3 cellular contexts compared by ENCODE assay signal in the genomic region with DNA sequence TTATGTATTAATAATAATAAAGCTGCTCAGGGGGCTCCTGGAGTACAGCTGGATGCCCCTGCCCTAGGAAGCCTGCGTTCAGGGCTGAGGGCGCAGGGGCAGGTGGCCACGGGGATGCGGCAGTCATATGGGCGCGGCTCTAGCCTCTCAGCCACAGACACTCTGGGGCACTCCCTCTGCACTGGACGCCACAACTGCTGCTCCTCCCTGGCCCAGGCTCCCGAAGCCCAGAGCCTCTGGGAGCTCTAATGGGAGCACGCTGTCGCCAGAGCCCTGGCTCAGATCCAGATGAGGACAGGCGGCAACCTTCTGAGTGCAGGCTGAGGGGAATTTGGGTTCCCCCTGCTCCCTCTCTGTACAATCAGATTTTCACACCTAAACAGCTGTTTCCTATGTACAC.
TF ChIP-seq lines count a peak whose summit lies in the region.

No MANE protein-coding gene starts in this region.

TF ChIP-seq in A549, 52 proteins besides CTCF, POLR2A, EP300 and RAD21:
- no peak for TF ChIP-seq JUNB (IDR thresholded peaks at IDR 0.05)
- TF ChIP-seq, protein P1, sequence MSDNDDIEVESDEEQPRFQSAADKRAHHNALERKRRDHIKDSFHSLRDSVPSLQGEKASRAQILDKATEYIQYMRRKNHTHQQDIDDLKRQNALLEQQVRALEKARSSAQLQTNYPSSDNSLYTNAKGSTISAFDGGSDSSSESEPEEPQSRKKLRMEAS (IDR thresholded peaks at IDR 0.05) = 0 out of 2 replicates have a peak, but pooled peaks have one; percentile 21
TF ChIP-seq in A549: peak in this region for 1.

TF ChIP-seq in HCT116, 20 proteins besides CTCF, POLR2A, EP300 and RAD21:
- TF ChIP-seq CBX3 (IDR thresholded peaks at IDR 0.05; ENCODE audit: low read depth) = no peak
- TF ChIP-seq, protein P2, sequence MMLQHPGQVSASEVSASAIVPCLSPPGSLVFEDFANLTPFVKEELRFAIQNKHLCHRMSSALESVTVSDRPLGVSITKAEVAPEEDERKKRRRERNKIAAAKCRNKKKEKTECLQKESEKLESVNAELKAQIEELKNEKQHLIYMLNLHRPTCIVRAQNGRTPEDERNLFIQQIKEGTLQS (IDR thresholded peaks at IDR 0.05) = no peak
- TF ChIP-seq SP1 (IDR thresholded peaks at IDR 0.05; ENCODE audit: low read depth) = no peak

TF ChIP-seq in SK-N-SH, 30 proteins besides CTCF, POLR2A, EP300 and RAD21:
- TF ChIP-seq NFIC (IDR thresholded peaks at IDR 0.05; ENCODE audit: borderline replicate concordance) = peak; percentile 47
- peak; percentile 22; the same call in 1 of the 2 replicates for TF ChIP-seq GATA2 (CRISPR knock-in tag; IDR thresholded peaks at IDR 0.05)
- TF ChIP-seq, protein P3, sequence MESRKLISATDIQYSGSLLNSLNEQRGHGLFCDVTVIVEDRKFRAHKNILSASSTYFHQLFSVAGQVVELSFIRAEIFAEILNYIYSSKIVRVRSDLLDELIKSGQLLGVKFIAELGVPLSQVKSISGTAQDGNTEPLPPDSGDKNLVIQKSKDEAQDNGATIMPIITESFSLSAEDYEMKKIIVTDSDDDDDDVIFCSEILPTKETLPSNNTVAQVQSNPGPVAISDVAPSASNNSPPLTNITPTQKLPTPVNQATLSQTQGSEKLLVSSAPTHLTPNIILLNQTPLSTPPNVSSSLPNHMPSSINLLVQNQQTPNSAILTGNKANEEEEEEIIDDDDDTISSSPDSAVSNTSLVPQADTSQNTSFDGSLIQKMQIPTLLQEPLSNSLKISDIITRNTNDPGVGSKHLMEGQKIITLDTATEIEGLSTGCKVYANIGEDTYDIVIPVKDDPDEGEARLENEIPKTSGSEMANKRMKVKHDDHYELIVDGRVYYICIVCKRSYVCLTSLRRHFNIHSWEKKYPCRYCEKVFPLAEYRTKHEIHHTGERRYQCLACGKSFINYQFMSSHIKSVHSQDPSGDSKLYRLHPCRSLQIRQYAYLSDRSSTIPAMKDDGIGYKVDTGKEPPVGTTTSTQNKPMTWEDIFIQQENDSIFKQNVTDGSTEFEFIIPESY (IDR thresholded peaks at IDR 0.05; ENCODE audit: borderline replicate concordance, low read depth) = no peak
- no peak for TF ChIP-seq GABPA (IDR thresholded peaks at IDR 0.05; ENCODE audit: low read depth)
- TF ChIP-seq CHD2 (IDR thresholded peaks at IDR 0.05; ENCODE audit: low read length, partially characterized antibody) = peak; percentile 24
- TF ChIP-seq YY1 (IDR thresholded peaks at IDR 0.05; ENCODE audit: low read depth) = no peak
